Comparison of ENCODE assay signal across 28 cellular contexts in genomic region chr2:147872967-147873366, GRCh38.
"Had no signal": no experiment of that assay in that cellular context is flagged by ENCODE, and none has a peak within 500 bp of the region (broad histone marks: within the 10 kb centered on the region; RNA-seq: fewer than 3 reads in every experiment).

No MANE protein-coding gene starts in this region.

- H3K27ac Mint-ChIP-seq: naive thymus-derived CD8-positive, alpha-beta T cell; natural killer cell treated with Interleukin-12 subunit alpha and Interleukin-12 subunit beta and Interleukin-15 and Interleukin-18, amount 100 ng/mL, for 72 hours; nephron progenitor cell; stimulated activated effector memory CD8-positive, alpha-beta T cell treated with anti-CD3 and anti-CD28 coated beads, Interleukin-12 subunit alpha, Interleukin-12 subunit beta, amount 100 ng/mL, for 72 hours; stimulated activated naive B cell treated with anti-CD40 and anti-IgM and Interleukin-4, amounts not matched to agents 10 μg/mL and 1 μg/mL and 100 μg/mL, for 72 hours; stimulated activated naive CD8-positive, alpha-beta T cell treated with anti-CD3 and anti-CD28 coated beads, Interleukin-15, Interleukin-2, amounts not matched to agents 100 ng/mL and 50 ng/mL, for 24 hours had no signal

- ATAC-seq: naive thymus-derived CD8-positive, alpha-beta T cell; natural killer cell treated with Interleukin-12 subunit alpha and Interleukin-12 subunit beta and Interleukin-15 and Interleukin-18, amount 100 ng/mL, for 72 hours; pancreas; psoas muscle; right cardiac atrium; right lobe of liver; stimulated activated effector memory CD8-positive, alpha-beta T cell treated with anti-CD3 and anti-CD28 coated beads, Interleukin-12 subunit alpha, Interleukin-12 subunit beta, amount 100 ng/mL, for 72 hours; stimulated activated naive B cell treated with anti-CD40 and anti-IgM and Interleukin-4, amounts not matched to agents 10 μg/mL and 1 μg/mL and 100 μg/mL, for 72 hours had no signal

- DNase-seq: naive thymus-derived CD8-positive, alpha-beta T cell; nephron progenitor cell; nucleus accumbens; pancreas; psoas muscle; right cardiac atrium; right lobe of liver; sigmoid colon; small intestine; stimulated activated CD4-positive, alpha-beta T cell treated with anti-CD3 and anti-CD28 coated beads, Interleukin-15, amount 100 ng/mL, for 24 hours; stimulated activated CD4-positive, alpha-beta T cell treated with anti-CD3 and anti-CD28 coated beads, Interleukin-2, amount 100 ng/mL, for 24 hours; stimulated activated CD4-positive, alpha-beta T cell treated with anti-CD3 and anti-CD28 coated beads, Interleukin-2, amount 100 ng/mL, for 48 hours; stimulated activated CD4-positive, alpha-beta T cell treated with anti-CD3 and anti-CD28 coated beads, Interleukin-4, amount 100 ng/mL, for 24 hours; stimulated activated naive B cell treated with anti-CD40 and anti-IgM and Interleukin-4, amounts not matched to agents 10 μg/mL and 1 μg/mL and 100 μg/mL, for 72 hours; stimulated activated naive CD4-positive, alpha-beta T cell treated with Interleukin-2 at 50 U/mL for 16 hours; stomach; thyroid gland; trophoblast cell; upper lobe of left lung had no signal

- H3K4me1 Mint-ChIP-seq: stimulated activated effector memory CD8-positive, alpha-beta T cell treated with anti-CD3 and anti-CD28 coated beads, Interleukin-12 subunit alpha, Interleukin-12 subunit beta, amount 100 ng/mL, for 72 hours had no signal

- H3K4me3 Mint-ChIP-seq: naive thymus-derived CD8-positive, alpha-beta T cell; natural killer cell treated with Interleukin-12 subunit alpha and Interleukin-12 subunit beta and Interleukin-15 and Interleukin-18, amount 100 ng/mL, for 72 hours; nephron progenitor cell; neural crest cell; stimulated activated effector memory CD8-positive, alpha-beta T cell treated with anti-CD3 and anti-CD28 coated beads, Interleukin-12 subunit alpha, Interleukin-12 subunit beta, amount 100 ng/mL, for 72 hours; stimulated activated naive B cell treated with anti-CD40 and anti-IgM and Interleukin-4, amounts not matched to agents 10 μg/mL and 1 μg/mL and 100 μg/mL, for 72 hours; stimulated activated naive CD8-positive, alpha-beta T cell treated with anti-CD3 and anti-CD28 coated beads, Interleukin-15, Interleukin-2, amounts not matched to agents 100 ng/mL and 50 ng/mL, for 24 hours had no signal

- H3K27ac ChIP-seq: neutrophil, pancreas, psoas muscle, right lobe of liver, sigmoid colon, stomach, thoracic aorta, thyroid gland, tibial nerve, upper lobe of left lung, vagina had no signal

- FAIRE-seq: pancreas, small intestine, urothelium cell line had no signal

- H3K4me3 ChIP-seq: pancreas, psoas muscle, right lobe of liver, sigmoid colon, stomach, thoracic aorta, thyroid gland, tibial nerve, upper lobe of left lung, vagina had no signal

- H3K4me1 ChIP-seq: right lobe of liver, thyroid gland had no signal

- H3K36me3 ChIP-seq: neutrophil, pancreas, right lobe of liver, sigmoid colon, stomach, thoracic aorta, thyroid gland, tibial nerve, upper lobe of left lung, vagina had no signal

- H3K27me3 Mint-ChIP-seq: natural killer cell treated with Interleukin-12 subunit alpha and Interleukin-12 subunit beta and Interleukin-15 and Interleukin-18, amount 100 ng/mL, for 72 hours; stimulated activated naive B cell treated with anti-CD40 and anti-IgM and Interleukin-4, amounts not matched to agents 10 μg/mL and 1 μg/mL and 100 μg/mL, for 72 hours; stimulated activated naive CD8-positive, alpha-beta T cell treated with anti-CD3 and anti-CD28 coated beads, Interleukin-15, Interleukin-2, amounts not matched to agents 100 ng/mL and 50 ng/mL, for 24 hours had no signal

- H3K36me3 Mint-ChIP-seq: stimulated activated effector memory CD8-positive, alpha-beta T cell treated with anti-CD3 and anti-CD28 coated beads, Interleukin-12 subunit alpha, Interleukin-12 subunit beta, amount 100 ng/mL, for 72 hours; stimulated activated naive B cell treated with anti-CD40 and anti-IgM and Interleukin-4, amounts not matched to agents 10 μg/mL and 1 μg/mL and 100 μg/mL, for 72 hours had no signal

- H3K27me3 ChIP-seq: pancreas, right lobe of liver, sigmoid colon, stomach, thyroid gland, tibial nerve, upper lobe of left lung, vagina had no signal

- H3K9me3 ChIP-seq: neutrophil, pancreas, psoas muscle, right lobe of liver, sigmoid colon, stomach, thoracic aorta, thyroid gland, tibial nerve, upper lobe of left lung, vagina had no signal

- H3K9me3 Mint-ChIP-seq: naive thymus-derived CD8-positive, alpha-beta T cell; natural killer cell treated with Interleukin-12 subunit alpha and Interleukin-12 subunit beta and Interleukin-15 and Interleukin-18, amount 100 ng/mL, for 72 hours; nephron progenitor cell; neural crest cell; stimulated activated effector memory CD8-positive, alpha-beta T cell treated with anti-CD3 and anti-CD28 coated beads, Interleukin-12 subunit alpha, Interleukin-12 subunit beta, amount 100 ng/mL, for 72 hours; stimulated activated naive B cell treated with anti-CD40 and anti-IgM and Interleukin-4, amounts not matched to agents 10 μg/mL and 1 μg/mL and 100 μg/mL, for 72 hours; stimulated activated naive CD8-positive, alpha-beta T cell treated with anti-CD3 and anti-CD28 coated beads, Interleukin-15, Interleukin-2, amounts not matched to agents 100 ng/mL and 50 ng/mL, for 24 hours had no signal
